29 cellular contexts compared by ENCODE assay signal in the genomic region with DNA sequence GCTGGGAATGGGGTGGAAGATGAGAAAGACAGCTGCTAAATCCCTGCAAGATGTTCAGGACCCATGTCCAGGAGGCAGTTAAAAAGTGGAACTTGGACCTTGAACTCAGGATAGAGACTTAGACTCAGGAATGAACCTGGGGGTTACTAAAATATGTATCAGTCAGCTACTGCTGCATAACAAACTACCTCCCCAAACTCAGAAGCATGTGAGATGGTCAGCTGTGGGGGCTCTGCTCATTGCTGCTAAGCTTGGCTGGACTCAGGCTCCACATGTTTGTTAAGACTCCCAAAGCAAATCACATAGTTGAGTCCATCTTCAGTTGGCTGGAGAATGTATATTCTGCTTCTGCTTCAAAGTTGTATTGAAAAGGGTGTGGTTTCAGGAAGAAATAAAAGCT.
"Had no signal": no experiment of that assay in that cellular context is flagged by ENCODE, and none has a peak within 500 bp of the region (broad histone marks: within the 10 kb centered on the region; RNA-seq: fewer than 3 reads in every experiment).

No MANE protein-coding gene starts in this region.

- ATAC-seq: activated T-helper 17 cell treated with anti-CD3 and anti-CD28 coated beads, Interleukin-2, amount 50 U/mL, for 72 hours had no signal

- H3K27ac ChIP-seq: coronary artery, dorsolateral prefrontal cortex, esophagus squamous epithelium, gastroesophageal sphincter, heart right ventricle had no signal

- H3K4me3 Mint-ChIP-seq: activated CD4-positive, alpha-beta memory T cell treated with anti-CD3 and anti-CD28 coated beads, Interleukin-2, amount 10 ng/mL, durations not matched to agents 7 days and 5 days; activated CD4-positive, alpha-beta T cell treated with anti-CD3 and anti-CD28 coated beads, Interleukin-2, amount 10 ng/mL, durations not matched to agents 7 days and 5 days; activated naive CD8-positive, alpha-beta T cell; activated T-cell treated with anti-CD3 and anti-CD28 coated beads, Interleukin-2, amount 50 U/mL, for 24 hours; activated T-helper 17 cell treated with anti-CD3 and anti-CD28 coated beads, Interleukin-2, amount 50 U/mL, for 72 hours; central memory CD8-positive, alpha-beta T cell; dendritic cell treated with granulocyte-macrophage colony-stimulating factor and Interleukin-4, amounts not matched to agents 40 ng/mL and 50 ng/mL, for 4 days had no signal

- FAIRE-seq: astrocyte, bronchial epithelial cell had no signal

- H3K36me3 ChIP-seq: brain microvascular endothelial cell, esophagus squamous epithelium, gastroesophageal sphincter, heart right ventricle had no signal

- H3K4me1 ChIP-seq: gastroesophageal sphincter had no signal

- H3K9me3 Mint-ChIP-seq: activated CD4-positive, alpha-beta memory T cell treated with anti-CD3 and anti-CD28 coated beads, Interleukin-2, amount 10 ng/mL, durations not matched to agents 7 days and 5 days; activated CD4-positive, alpha-beta T cell treated with anti-CD3 and anti-CD28 coated beads, Interleukin-2, amount 10 ng/mL, durations not matched to agents 7 days and 5 days; activated T-cell treated with anti-CD3 and anti-CD28 coated beads, Interleukin-2, amount 50 U/mL, for 24 hours; activated T-helper 17 cell treated with anti-CD3 and anti-CD28 coated beads, Interleukin-2, amount 50 U/mL, for 72 hours; central memory CD8-positive, alpha-beta T cell; dendritic cell treated with granulocyte-macrophage colony-stimulating factor and Interleukin-4, amounts not matched to agents 40 ng/mL and 50 ng/mL, for 4 days had no signal

- H3K4me3 ChIP-seq: coronary artery, dorsolateral prefrontal cortex, esophagus squamous epithelium, gastroesophageal sphincter, heart right ventricle had no signal

- H3K4me1 Mint-ChIP-seq: activated CD4-positive, alpha-beta memory T cell treated with anti-CD3 and anti-CD28 coated beads, Interleukin-2, amount 10 ng/mL, durations not matched to agents 7 days and 5 days; activated CD4-positive, alpha-beta T cell treated with anti-CD3 and anti-CD28 coated beads, Interleukin-2, amount 10 ng/mL, durations not matched to agents 7 days and 5 days; activated T-helper 17 cell treated with anti-CD3 and anti-CD28 coated beads, Interleukin-2, amount 50 U/mL, for 72 hours; central memory CD8-positive, alpha-beta T cell had no signal

- DNase-seq: activated CD4-positive, alpha-beta memory T cell treated with anti-CD3 and anti-CD28 coated beads, Interleukin-2, amount 10 ng/mL, durations not matched to agents 7 days and 5 days; activated CD4-positive, alpha-beta T cell treated with anti-CD3 and anti-CD28 coated beads for 1 hour; activated CD4-positive, alpha-beta T cell treated with anti-CD3 and anti-CD28 coated beads for 4 hours; activated CD4-positive, alpha-beta T cell treated with anti-CD3 and anti-CD28 coated beads, Interleukin-2, amount 10 ng/mL, durations not matched to agents 7 days and 5 days; activated CD4-positive, alpha-beta T cell treated with anti-CD3 and anti-CD28 coated beads, Interleukin-2, amount 50 U/mL, for 4 hours; activated CD8-positive, alpha-beta memory T cell treated with anti-CD3 and anti-CD28 coated beads, Interleukin-2, amount 50 U/mL, for 48 hours; activated effector memory CD4-positive, alpha-beta T cell treated with Interleukin-2 at 50 U/mL for 16 hours; activated gamma-delta T cell treated with Interleukin-2 at 50 U/mL for 16 hours; activated naive CD4-positive, alpha-beta T cell treated with anti-CD3 and anti-CD28 coated beads, Interleukin-2, amount 50 U/mL, for 16 hours; activated naive CD4-positive, alpha-beta T cell treated with Interleukin-2 at 50 U/mL for 16 hours; activated T-cell treated with anti-CD3 and anti-CD28 coated beads for 4 hours; activated T-cell treated with anti-CD3 and anti-CD28 coated beads, Interleukin-2, amount 50 U/mL, for 24 hours; amniotic stem cell; anterior cingulate cortex; brain microvascular endothelial cell; dorsolateral prefrontal cortex; effector memory CD4-positive, alpha-beta T cell; esophagus squamous epithelium; foreskin melanocyte; heart right ventricle; T-helper 2 cell had no signal

- H3K27me3 ChIP-seq: brain microvascular endothelial cell, dorsolateral prefrontal cortex, esophagus squamous epithelium, gastroesophageal sphincter, heart right ventricle had no signal

- H3K27me3 Mint-ChIP-seq: activated T-cell treated with anti-CD3 and anti-CD28 coated beads, Interleukin-2, amount 50 U/mL, for 24 hours; central memory CD8-positive, alpha-beta T cell had no signal
